Comparison of ENCODE assay signal across 27 cellular contexts in genomic region chr12:131271724-131272123, GRCh38.
"Had no signal": no experiment of that assay in that cellular context is flagged by ENCODE, and none has a peak within 500 bp of the region (broad histone marks: within the 10 kb centered on the region; RNA-seq: fewer than 3 reads in every experiment).

No MANE protein-coding gene starts in this region.

- H3K4me1 ChIP-seq: breast epithelium had no signal

- DNase-seq: activated CD4-positive, alpha-beta memory T cell treated with anti-CD3 and anti-CD28 coated beads for 36 hours; activated CD4-positive, alpha-beta T cell treated with anti-CD3 and anti-CD28 coated beads for 36 hours; activated CD4-positive, alpha-beta T cell treated with anti-CD3 and anti-CD28 coated beads, Interleukin-2, amount 10 ng/mL, durations not matched to agents 24 days and 14 days; activated CD4-positive, CD25-positive, alpha-beta regulatory T cell; activated CD4-positive, CD25-positive, alpha-beta regulatory T cell treated with anti-CD3 and anti-CD28 coated beads, Interleukin-2, amount 50 U/mL, for 72 hours; activated CD8-positive, alpha-beta memory T cell treated with anti-CD3 and anti-CD28 coated beads, Interleukin-2, amount 10 ng/mL, durations not matched to agents 7 days and 5 days; activated CD8-positive, alpha-beta memory T cell treated with anti-CD3 and anti-CD28 coated beads, Interleukin-2, amount 50 U/mL, for 4 hours; activated CD8-positive, alpha-beta T cell treated with anti-CD3 and anti-CD28 coated beads, Interleukin-2, amount 10 ng/mL, durations not matched to agents 7 days and 5 days; activated effector memory CD4-positive, alpha-beta T cell treated with anti-CD3 and anti-CD28 coated beads, Interleukin-2, amount 50 U/mL, for 16 hours; activated naive CD4-positive, alpha-beta T cell treated with anti-CD3 and anti-CD28 coated beads for 36 hours; activated naive CD8-positive, alpha-beta T cell treated with anti-CD3 and anti-CD28 coated beads for 36 hours; activated naive CD8-positive, alpha-beta T cell treated with anti-CD3 and anti-CD28 coated beads, Interleukin-2, amount 50 U/mL, for 24 hours; activated T-cell treated with anti-CD3 and anti-CD28 coated beads, Interleukin-2, amount 50 U/mL, for 1 hour; activated T-cell treated with anti-CD3 and anti-CD28 coated beads, Interleukin-2, amount 50 U/mL, for 48 hours; adrenal gland; amygdala; aorta; dorsolateral prefrontal cortex; effector memory CD4-positive, alpha-beta T cell; endodermal cell; foreskin fibroblast; head of caudate nucleus; T-helper 2 cell had no signal

- H3K27ac ChIP-seq: adrenal gland, breast epithelium, coronary artery, dorsolateral prefrontal cortex had no signal

- FAIRE-seq: frontal cortex had no signal

- H3K4me3 ChIP-seq: adrenal gland, breast epithelium, coronary artery, dorsolateral prefrontal cortex had no signal

- H3K9me3 ChIP-seq: adrenal gland, breast epithelium had no signal

- H3K27me3 ChIP-seq: adrenal gland, dorsolateral prefrontal cortex had no signal

- ATAC-seq: activated CD4-positive, alpha-beta T cell treated with anti-CD3 and anti-CD28 coated beads for 36 hours; activated CD8-positive, alpha-beta memory T cell treated with anti-CD3 and anti-CD28 coated beads, Interleukin-2, amount 10 ng/mL, durations not matched to agents 7 days and 5 days; activated CD8-positive, alpha-beta T cell treated with anti-CD3 and anti-CD28 coated beads, Interleukin-2, amount 10 ng/mL, durations not matched to agents 7 days and 5 days; activated naive CD8-positive, alpha-beta T cell treated with anti-CD3 and anti-CD28 coated beads, Interleukin-2, amount 50 U/mL, for 24 hours; esophagus mucosa had no signal

- H3K36me3 ChIP-seq: adrenal gland, breast epithelium had no signal
